26 cellular contexts compared by ENCODE assay signal in the genomic region with DNA sequence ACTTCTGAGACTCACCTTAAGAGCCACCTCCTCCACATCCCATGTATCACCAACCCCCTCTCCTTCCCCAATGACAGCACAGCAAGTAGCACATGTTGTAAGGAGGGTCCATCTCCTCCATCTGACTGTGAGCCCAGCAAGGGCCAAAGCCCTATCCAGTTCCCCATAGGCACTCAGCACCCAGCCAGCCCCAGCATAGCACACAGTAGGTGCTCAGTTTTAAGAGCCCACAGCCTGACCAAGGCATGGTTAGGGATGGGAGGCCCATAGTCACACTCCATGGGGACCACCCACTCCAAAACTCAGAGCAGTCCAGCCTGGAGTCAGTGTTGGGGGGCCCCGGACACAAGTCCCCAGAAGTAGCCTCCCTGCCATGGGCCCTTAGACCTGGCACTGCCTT.
DNase-seq lines count a peak whose midpoint lies in the region; ATAC-seq, FAIRE-seq and TF ChIP-seq lines count a peak whose summit lies in the region.
"Had no signal": no experiment of that assay in that cellular context is flagged by ENCODE, and none has a peak within 500 bp of the region (broad histone marks: within the 10 kb centered on the region; RNA-seq: fewer than 3 reads in every experiment).

No MANE protein-coding gene starts in this region.

- H3K9me3 ChIP-seq in HepG2 (ENCODE audit: low read length), result peaks cover under 1% of the 10 kb centered on the region; the same call in 1 of the 2 replicates
- H3K9me3 ChIP-seq in right lobe of liver, result no peaks in the 10 kb centered on the region
- H3K9me3 ChIP-seq in K562 (replicated peaks; ENCODE audit: control insufficient read depth, insufficient read depth, low read depth, low read length), result peaks cover 5% of the 10 kb centered on the region; the same call in 1 of the 2 replicates
- H3K9me3 ChIP-seq in SK-N-SH, result no peaks in the 10 kb centered on the region
- H3K9me3 ChIP-seq: BE2C, HAP-1 had no signal

- POLR2A ChIA-PET in HepG2 (lab: Yijun Ruan, JAX) (no interaction called here), K562 (lab: Yijun Ruan, JAX) (no interaction called here), SK-N-SH (lab: Yijun Ruan, JAX) (no interaction called here)

- H3K79me2 ChIP-seq in HepG2 (ENCODE audit: insufficient read depth, low read length) (no peaks in the 10 kb centered on the region), K562 (ENCODE audit: control insufficient read depth, insufficient read depth, low read length) (no peaks in the 10 kb centered on the region), SK-N-SH (ENCODE audit: insufficient read depth) (no peaks in the 10 kb centered on the region)

- H3K9me3 Mint-ChIP-seq in activated CD8-positive, alpha-beta memory T cell treated with anti-CD3 and anti-CD28 coated beads, Interleukin-2, amount 10 ng/mL, durations not matched to agents 7 days and 5 days (ENCODE audit: low read depth), result no peaks in the 10 kb centered on the region
- H3K9me3 Mint-ChIP-seq: CD4-positive, alpha-beta T cell; HFFc6 had no signal

- H3K4me3 ChIP-seq in HepG2 (replicated peaks in 1 of 3; ENCODE audit: insufficient read depth in 1 of 3, low read depth in 2 of 3, low read length in 3 of 3) (no peak overlapping the region), right lobe of liver (no peak overlapping the region), K562 (no peak overlapping the region), SK-N-SH (ENCODE audit: low read depth in 2 of 2, low read length in 1 of 2) (no peak overlapping the region)
- H3K4me3 ChIP-seq: A549; BLaER1 treated with 17β-estradiol and CSF1 and Interleukin-3, amounts not matched to agents 10 nM and 100 nM; GM12878; GM23338; HAP-1 had no signal

- H3K9ac ChIP-seq in HepG2 (ENCODE audit: insufficient read depth, low read depth, low read length), result no peak overlapping the region
- no peak overlapping the region for H3K9ac ChIP-seq in K562 (ENCODE audit: insufficient read depth in 1 of 2, low read depth in 2 of 2, low read length in 2 of 2)
- H3K9ac ChIP-seq in SK-N-SH, result no peak overlapping the region
- H3K9ac ChIP-seq: BLaER1 treated with 17β-estradiol and CSF1 and Interleukin-3, amounts not matched to agents 10 nM and 100 nM had no signal

- TF ChIP-seq EP300 in HepG2 (IDR thresholded peaks at IDR 0.05; ENCODE audit: low read depth in 2 of 2, low read length in 2 of 2), result no peak
- no peak for TF ChIP-seq EP300 in HepG2 (CRISPR knock-in tag; IDR thresholded peaks at IDR 0.05; ENCODE audit: borderline replicate concordance)
- TF ChIP-seq EP300 in K562 (IDR thresholded peaks at IDR 0.05; ENCODE audit: low read length), result no peak
- no peak for TF ChIP-seq EP300 in SK-N-SH (IDR thresholded peaks at IDR 0.05; ENCODE audit: borderline replicate concordance in 1 of 2, low read depth in 1 of 2, low read length in 1 of 2)

- BruUV-seq in HepG2 (replicated peaks; lab: Mats Ljungman, UMichigan) (no TSS peak), K562 (replicated peaks; lab: Mats Ljungman, UMichigan) (no TSS peak)

- no peak for TF ChIP-seq POLR2A in HepG2 (IDR thresholded peaks at IDR 0.05; ENCODE audit: insufficient read depth in 1 of 2, low read depth in 2 of 2, low read length in 2 of 2)
- TF ChIP-seq POLR2A in right lobe of liver (IDR thresholded peaks at IDR 0.05), result no peak
- no peak for TF ChIP-seq POLR2A in K562 (conservative IDR thresholded peaks at IDR 0.05)

- no peak overlapping the region for H3K27ac Mint-ChIP-seq in activated CD8-positive, alpha-beta memory T cell treated with anti-CD3 and anti-CD28 coated beads, Interleukin-2, amount 10 ng/mL, durations not matched to agents 7 days and 5 days
- H3K27ac Mint-ChIP-seq: CD14-positive monocyte; CD4-positive, alpha-beta T cell; CD8-positive, alpha-beta memory T cell; GM23338; HFFc6 had no signal

- CTCF ChIA-PET in HepG2 (lab: Yijun Ruan, JAX; ENCODE audit: low intra/inter-chr PET ratio, low total read pairs) (no interaction called here), K562 (lab: Yijun Ruan, JAX; ENCODE audit: low intra/inter-chr PET ratio) (no interaction called here), SK-N-SH (lab: Yijun Ruan, JAX) (no interaction called here)
- CTCF ChIA-PET in activated CD8-positive, alpha-beta memory T cell treated with anti-CD3 and anti-CD28 coated beads, Interleukin-2, amount 10 ng/mL, durations not matched to agents 7 days and 5 days (lab: Charles Lee), result no interaction called here

- DNase-seq in HepG2 (ENCODE audit: low spot score) (no peak), right lobe of liver (no peak), K562 (ENCODE audit: extremely low read depth in 1 of 4, low spot score in 3 of 4) (no peak), mesenteric fat pad (ENCODE audit: low spot score) (peak; percentile 37), SK-N-SH (no peak)
- DNase-seq in activated CD8-positive, alpha-beta memory T cell treated with anti-CD3 and anti-CD28 coated beads, Interleukin-2, amount 10 ng/mL, durations not matched to agents 7 days and 5 days, result no peak
- DNase-seq: 8988T; ACHN; AML-193; BE2C; CD4-positive, alpha-beta T cell; CD8-positive, alpha-beta memory T cell; DMS 273 treated with DMSO at 0.1 percent for 48 hours; DMS79; EL; GDM1; HFFc6 had no signal

- no peak overlapping the region for H3K27ac ChIP-seq in HepG2 (ENCODE audit: extremely low read length, insufficient read depth, low read length)
- H3K27ac ChIP-seq in right lobe of liver, result no peak overlapping the region
- no peak overlapping the region for H3K27ac ChIP-seq in K562 (ENCODE audit: extremely low read depth, low read depth, low read length)
- no peak overlapping the region for H3K27ac ChIP-seq in SK-N-SH (ENCODE audit: low read depth in 2 of 2, low read length in 1 of 2)
- H3K27ac ChIP-seq: A549; BLaER1 treated with 17β-estradiol and CSF1 and Interleukin-3, amounts not matched to agents 10 nM and 100 nM had no signal

- H3K9me1 ChIP-seq in K562 (ENCODE audit: control insufficient read depth, insufficient read depth, low read length), result no peaks in the 10 kb centered on the region

- FAIRE-seq in HepG2 (lab: Jason Lieb, UNC) (no peak), K562 (lab: Jason Lieb, UNC) (no peak)
- FAIRE-seq: A549, D721Med, GM12878, GM19239 had no signal

- TF ChIP-seq CTCF in HepG2 (CRISPR knock-in tag; IDR thresholded peaks at IDR 0.05) (no peak), right lobe of liver (IDR thresholded peaks at IDR 0.05) (no peak), K562 (IDR thresholded peaks at IDR 0.05 in 2 of 3, conservative IDR thresholded peaks at IDR 0.05 in 1 of 3; ENCODE audit: insufficient read depth in 2 of 3, low read depth in 1 of 3, low read length in 3 of 3) (no peak), SK-N-SH (IDR thresholded peaks at IDR 0.05) (no peak)

- no peaks in the 10 kb centered on the region for H3K4me1 Mint-ChIP-seq in activated CD8-positive, alpha-beta memory T cell treated with anti-CD3 and anti-CD28 coated beads, Interleukin-2, amount 10 ng/mL, durations not matched to agents 7 days and 5 days
- H3K4me1 Mint-ChIP-seq: CD14-positive monocyte; CD8-positive, alpha-beta memory T cell had no signal

- H3K4me2 ChIP-seq in HepG2 (ENCODE audit: low read depth, low read length), result no peak overlapping the region
- H3K4me2 ChIP-seq in K562 (ENCODE audit: insufficient read depth, low read length), result no peak overlapping the region
- no peak overlapping the region for H3K4me2 ChIP-seq in SK-N-SH
- H3K4me2 ChIP-seq: A549; BLaER1 treated with 17β-estradiol and CSF1 and Interleukin-3, amounts not matched to agents 10 nM and 100 nM; GM23338 had no signal

- no peaks in the 10 kb centered on the region for H3K27me3 Mint-ChIP-seq in activated CD8-positive, alpha-beta memory T cell treated with anti-CD3 and anti-CD28 coated beads, Interleukin-2, amount 10 ng/mL, durations not matched to agents 7 days and 5 days
- H3K27me3 Mint-ChIP-seq: CD4-positive, alpha-beta T cell; CD8-positive, alpha-beta memory T cell had no signal

- H3K9me2 ChIP-seq in SK-N-SH, result no peaks in the 10 kb centered on the region

- TF ChIP-seq RAD21 in HepG2 (CRISPR knock-in tag; IDR thresholded peaks at IDR 0.05), result no peak
- no peak for TF ChIP-seq RAD21 in K562 (CRISPR knock-in tag; conservative IDR thresholded peaks at IDR 0.05 in 1 of 2, IDR thresholded peaks at IDR 0.05 in 1 of 2)
- no peak for TF ChIP-seq RAD21 in SK-N-SH (IDR thresholded peaks at IDR 0.05; ENCODE audit: low read length)

- no peaks in the 10 kb centered on the region for H3F3A ChIP-seq in SK-N-SH (replicated peaks; ENCODE audit: insufficient read depth)

- H3K4me1 ChIP-seq in HepG2 (ENCODE audit: insufficient read depth, low read length), result no peaks in the 10 kb centered on the region
- no peaks in the 10 kb centered on the region for H3K4me1 ChIP-seq in right lobe of liver
- no peaks in the 10 kb centered on the region for H3K4me1 ChIP-seq in K562 (replicated peaks in 1 of 2; ENCODE audit: control insufficient read depth in 2 of 2, insufficient read depth in 2 of 2, low read length in 2 of 2)
- H3K4me1 ChIP-seq in SK-N-SH (ENCODE audit: control insufficient read depth in 1 of 2, insufficient read depth in 2 of 2, low read depth in 1 of 2, low read length in 1 of 2), result no peaks in the 10 kb centered on the region
- H3K4me1 ChIP-seq: A549, BE2C, HAP-1 had no signal

- H4K20me1 ChIP-seq in HepG2 (ENCODE audit: insufficient read depth, low read length) (no peaks in the 10 kb centered on the region), K562 (replicated peaks; ENCODE audit: control insufficient read depth, insufficient read depth, low read length) (no peaks in the 10 kb centered on the region), SK-N-SH (ENCODE audit: insufficient read depth) (no peaks in the 10 kb centered on the region)
- H4K20me1 ChIP-seq: BLaER1 treated with 17β-estradiol and CSF1 and Interleukin-3, amounts not matched to agents 10 nM and 100 nM had no signal

- ATAC-seq in HepG2 (no peak), right lobe of liver (no peak), K562 (no peak), GM19397 (IDR thresholded peaks at IDR 0.05; ENCODE audit: unreplicated experiment) (no peak)
- ATAC-seq in activated CD8-positive, alpha-beta memory T cell treated with anti-CD3 and anti-CD28 coated beads, Interleukin-2, amount 10 ng/mL, durations not matched to agents 7 days and 5 days, result no peak
- ATAC-seq: A549, GM12878, GM23338 had no signal

- no peak overlapping the region for H3K4me3 Mint-ChIP-seq in activated CD8-positive, alpha-beta memory T cell treated with anti-CD3 and anti-CD28 coated beads, Interleukin-2, amount 10 ng/mL, durations not matched to agents 7 days and 5 days
- H3K4me3 Mint-ChIP-seq: CD14-positive monocyte; CD4-positive, alpha-beta T cell; CD8-positive, alpha-beta memory T cell; GM23338; HFFc6 had no signal

- H3K27me3 ChIP-seq in HepG2 (ENCODE audit: control insufficient read depth in 1 of 2, insufficient read depth in 2 of 2, low read length in 2 of 2) (no peaks in the 10 kb centered on the region), right lobe of liver (no peaks in the 10 kb centered on the region), K562 (ENCODE audit: control insufficient read depth in 2 of 2, insufficient read depth in 2 of 2, low read length in 2 of 2) (peaks cover 20 to 42% of the 10 kb centered on the region in 2 experiments), SK-N-SH (ENCODE audit: insufficient read depth) (no peaks in the 10 kb centered on the region)
- H3K27me3 ChIP-seq: BE2C; BLaER1 treated with 17β-estradiol and CSF1 and Interleukin-3, amounts not matched to agents 10 nM and 100 nM had no signal

- in situ Hi-C loops in HepG2 (cut with HindIII; ENCODE audit: extremely low pct_ligation_motif_present, low pct_unique_long_range_greater_than_20kb), result no loop called here
- in situ Hi-C loops in K562 (cut with MboI), result no loop called here

- intact Hi-C loops in HepG2 (cut with micrococcal nuclease; ENCODE audit: unreplicated experiment), result no loop called here
- intact Hi-C loops in right lobe of liver (cut with DNase I), result no loop called here
- intact Hi-C loops in K562 (cut with micrococcal nuclease), result no loop called here

- H3K36me3 Mint-ChIP-seq in activated CD8-positive, alpha-beta memory T cell treated with anti-CD3 and anti-CD28 coated beads, Interleukin-2, amount 10 ng/mL, durations not matched to agents 7 days and 5 days, result no peaks in the 10 kb centered on the region
- H3K36me3 Mint-ChIP-seq: CD14-positive monocyte had no signal

- no CpG with 5 or more reads among the region's 1 CpG for WGBS in HepG2 (ENCODE audit: low lambda C conversion rate)
- WGBS in right lobe of liver (ENCODE audit: insufficient coverage, low coverage, low lambda C conversion rate, missing lambda C conversion rate), result no CpG with 5 or more reads among the region's 1 CpG
- 0% methylated on average over 1 of the region's 1 CpG for WGBS in K562 (ENCODE audit: insufficient coverage, low coverage, missing lambda C conversion rate)
- no CpG with 5 or more reads among the region's 1 CpG for WGBS in SK-N-SH (ENCODE audit: low lambda C conversion rate)

- H2AFZ ChIP-seq in HepG2 (ENCODE audit: low read length) (no peak overlapping the region), K562 (ENCODE audit: low read depth, low read length) (no peak overlapping the region), SK-N-SH (ENCODE audit: low read depth) (no peak overlapping the region)
- H2AFZ ChIP-seq: GM23338 had no signal

- no peaks in the 10 kb centered on the region for H3K36me3 ChIP-seq in HepG2 (replicated peaks in 1 of 2; ENCODE audit: control insufficient read depth in 1 of 2, insufficient read depth in 2 of 2, low read length in 2 of 2)
- H3K36me3 ChIP-seq in right lobe of liver, result no peaks in the 10 kb centered on the region
- H3K36me3 ChIP-seq in K562 (ENCODE audit: control insufficient read depth, insufficient read depth, low read length), result no peaks in the 10 kb centered on the region
- no peaks in the 10 kb centered on the region for H3K36me3 ChIP-seq in SK-N-SH (replicated peaks in 1 of 2; ENCODE audit: control insufficient read depth in 1 of 2, insufficient read depth in 2 of 2, low read length in 1 of 2)
- H3K36me3 ChIP-seq: BE2C; BLaER1 treated with 17β-estradiol and CSF1 and Interleukin-3, amounts not matched to agents 10 nM and 100 nM; HAP-1 had no signal

Comparison
In these comparisons a context has a peak if more than half of its experiments do, and no peak if none do; other contexts are left out.
1. Of the 241 proteins assayed by ChIP-seq in both HepG2 and K562: peak only in HepG2: none; only in K562: none; in both: ZKSCAN1; in neither: 240.